10 cellular contexts compared by ENCODE assay signal in genomic region chr7:100865372-100865911, GRCh38. TPM values are rescaled to one million over a fixed set of nuclear protein-coding genes. Genes with fewer than 3 reads are reported as not detected.
DNase-seq lines count a peak whose midpoint lies in the region; ATAC-seq and TF ChIP-seq lines count a peak whose summit lies in the region.
"Had no signal": no experiment of that assay in that cellular context is flagged by ENCODE, and none has a peak within 500 bp of the region (broad histone marks: within the 10 kb centered on the region; RNA-seq: fewer than 3 reads in every experiment).

No MANE protein-coding gene starts in this region.

- H3K27me3 Mint-ChIP-seq in activated naive CD8-positive, alpha-beta T cell: no peaks in the 10 kb centered on the region
- no peaks in the 10 kb centered on the region for H3K27me3 Mint-ChIP-seq in activated naive CD8-positive, alpha-beta T cell treated with anti-CD3 and anti-CD28 coated beads, Interleukin-2, amount 50 U/mL, for 24 hours
- H3K27me3 Mint-ChIP-seq: CD8-positive, alpha-beta memory T cell had no signal

- peaks cover 12% of the 10 kb centered on the region for H3K4me1 Mint-ChIP-seq in activated naive CD8-positive, alpha-beta T cell (ENCODE audit: low read depth)
- H3K4me1 Mint-ChIP-seq in activated naive CD8-positive, alpha-beta T cell treated with anti-CD3 and anti-CD28 coated beads, Interleukin-2, amount 50 U/mL, for 24 hours: peaks cover 17% of the 10 kb centered on the region

- no peaks in the 10 kb centered on the region for H3K27me3 ChIP-seq in uterus

- no peak for TF ChIP-seq CTCF in uterus (IDR thresholded peaks at IDR 0.05)

- H3K4me3 ChIP-seq in uterus: no peak overlapping the region

- H3K9me3 Mint-ChIP-seq in activated naive CD8-positive, alpha-beta T cell (ENCODE audit: low read depth): no peaks in the 10 kb centered on the region
- H3K9me3 Mint-ChIP-seq in activated naive CD8-positive, alpha-beta T cell treated with anti-CD3 and anti-CD28 coated beads, Interleukin-2, amount 50 U/mL, for 24 hours: no peaks in the 10 kb centered on the region
- H3K9me3 Mint-ChIP-seq: CD8-positive, alpha-beta memory T cell had no signal

- H3K27ac ChIP-seq in angular gyrus (ENCODE audit: low read depth, low read length): peak overlapping the region; percentile 96
- peak overlapping the region; percentile 96 to 99 for H3K27ac ChIP-seq in uterus

- peaks cover 3% of the 10 kb centered on the region for H3K36me3 Mint-ChIP-seq in activated naive CD8-positive, alpha-beta T cell
- H3K36me3 Mint-ChIP-seq in activated naive CD8-positive, alpha-beta T cell treated with anti-CD3 and anti-CD28 coated beads, Interleukin-2, amount 50 U/mL, for 24 hours (ENCODE audit: low read depth): peaks cover 15% of the 10 kb centered on the region

- no peaks in the 10 kb centered on the region for H3K36me3 ChIP-seq in uterus

- intact Hi-C loops in uterus (cut with DNase I; ENCODE audit: low total_unique reads): no loop called here

- H3K9me3 ChIP-seq in uterus: no peaks in the 10 kb centered on the region

- ATAC-seq in activated naive CD8-positive, alpha-beta T cell treated with anti-CD3 and anti-CD28 coated beads, Interleukin-2, amount 50 U/mL, for 24 hours: no peak
- no peak for ATAC-seq in left lobe of liver

- peak overlapping the region; percentile 49 for H3K4me3 Mint-ChIP-seq in activated naive CD8-positive, alpha-beta T cell
- no peak overlapping the region for H3K4me3 Mint-ChIP-seq in activated naive CD8-positive, alpha-beta T cell treated with anti-CD3 and anti-CD28 coated beads, Interleukin-2, amount 50 U/mL, for 24 hours

- no peak for TF ChIP-seq POLR2A in uterus (IDR thresholded peaks at IDR 0.05)

- peak overlapping the region; percentile 54 for H3K27ac Mint-ChIP-seq in activated naive CD8-positive, alpha-beta T cell
- no peak overlapping the region for H3K27ac Mint-ChIP-seq in activated naive CD8-positive, alpha-beta T cell treated with anti-CD3 and anti-CD28 coated beads, Interleukin-2, amount 50 U/mL, for 24 hours

- DNase-seq in activated naive CD8-positive, alpha-beta T cell treated with anti-CD3 and anti-CD28 coated beads, Interleukin-2, amount 50 U/mL, for 24 hours: no peak
- DNase-seq in lung microvascular endothelial cell (ENCODE audit: low read depth in 2 of 2) (peak; percentile 56 to 66), uterus (peak in 1 of 2 donors; percentile 49), AG20443 (ENCODE audit: low spot score) (no peak), left lobe of liver (ENCODE audit: low spot score) (no peak), HUDEP-2 (lab: John Stamatoyannopoulos, UW; ENCODE audit: unreplicated experiment in 76 of 76) (no peak)
- DNase-seq: amniotic stem cell had no signal

- H3K4me1 ChIP-seq in uterus: peaks cover 0 to 25% of the 10 kb centered on the region in 2 donors

RNA-seq across cellular contexts. Expression of gene TRIP6, which starts 1.7 kb away (rescaled TPM):
- total RNA-seq in lung microvascular endothelial cell (36.4 and 41.3 TPM in 2 replicates), uterus (100 to 1,000 TPM in 1 of 4 donors, 10 to 100 TPM in 3; 26.2 to 105 (median 61.6) TPM), left lobe of liver (24.6 TPM)

RNA-seq across cellular contexts. Expression of gene SRRT, which starts 9.5 kb away (rescaled TPM):
- 29.9 and 34.9 TPM in 2 replicates for total RNA-seq in lung microvascular endothelial cell
- total RNA-seq in uterus: 100 to 1,000 TPM in 1 of 4 donors, 10 to 100 TPM in 3; 17.1 to 185 (median 41.1) TPM
- 53.9 TPM for total RNA-seq in left lobe of liver

RNA-seq across cellular contexts. Expression of gene SLC12A9, which starts 12.9 kb away (rescaled TPM):
- total RNA-seq in lung microvascular endothelial cell (34.0 and 39.3 TPM in 2 replicates), uterus (10 to 100 TPM in 3 of 4 donors, 1 to 10 TPM in 1; 9.0 to 36.9 (median 25.9) TPM), left lobe of liver (10.1 TPM)

RNA-seq across cellular contexts. Expression of gene UFSP1, which starts 24.1 kb away (rescaled TPM):
- 1.5 and 2.2 TPM in 2 replicates for total RNA-seq in lung microvascular endothelial cell
- 1 to 10 TPM in 3 of 4 donors, not detected in 1; 4.8 to 9.7 (median 5.0) TPM for total RNA-seq in uterus
- total RNA-seq in left lobe of liver: 1.8 TPM

RNA-seq across cellular contexts. Expression of gene ACHE, which starts 30.2 kb away (rescaled TPM):
- total RNA-seq in lung microvascular endothelial cell (1.7 and 3.4 TPM in 2 replicates), uterus (10 to 100 TPM in 3 of 4 donors, 1 to 10 TPM in 1; 6.7 to 55.9 (median 14.5) TPM), left lobe of liver (0.48 TPM)

Comparison
In these comparisons a context has a peak if more than half of its experiments do, and no peak if none do; other contexts are left out.
1. DNase-seq: peak in lung microvascular endothelial cell (2 of 2); none in activated naive CD8-positive, alpha-beta T cell treated with anti-CD3 and anti-CD28 coated beads, Interleukin-2, amount 50 U/mL, for 24 hours (single experiment), AG20443 (single experiment), left lobe of liver (single experiment) and HUDEP-2 (0 of 76).